In genomic region chr1:227883641-227884301, GRCh38 we compare ENCODE assay signal across 19 cellular contexts.
A peak's percentile ranks its signal among the peaks of the same experiment; 100 is the strongest.
DNase-seq lines count a peak whose midpoint lies in the region; ATAC-seq, FAIRE-seq and TF ChIP-seq lines count a peak whose summit lies in the region.
"Had no signal": no experiment of that assay in that cellular context is flagged by ENCODE, and none has a peak within 500 bp of the region (broad histone marks: within the 10 kb centered on the region; RNA-seq: fewer than 3 reads in every experiment).

No MANE protein-coding gene starts in this region.

- ATAC-seq in right lobe of liver (no peak), HepG2 (no peak)
- ATAC-seq: sciatic nerve had no signal

- DNase-seq in right lobe of liver (peak in 2 of 3 donors; percentile 36 to 39), HepG2 (ENCODE audit: low spot score) (no peak), mesenteric fat pad (ENCODE audit: low spot score) (peak; percentile 77), ureter (ENCODE audit: low spot score) (peak; percentile 42), SKM-1 treated with dmso at 0.1 percent for 144 hours (lab: John Stamatoyannopoulos, UW; ENCODE audit: unreplicated experiment) (no peak), thyroid gland (no peak), foreskin fibroblast (no peak)
- DNase-seq in activated T-helper 2 cell treated with anti-CD3 and anti-CD28 coated beads, Interferon-gamma antibody, Interleukin-2, Interleukin-4, amounts not matched to agents 10 μg/mL and 5 μg/mL and 100 μg/mL, durations not matched to agents 14 hours and 24 hours and 36 hours (ENCODE audit: low spot score): peak; percentile 7
- DNase-seq: cerebellar nuclear complex; effector CD8-positive, alpha-beta T cell; Kasumi-1; NCI-H1092; NCI-H2081 treated with DMSO at 0.1 percent for 48 hours; NCI-H524 treated with DMSO at 0.1 percent for 48 hours; trophoblast cell had no signal

- H3K4me3 Mint-ChIP-seq in activated T-helper 2 cell treated with anti-CD3 and anti-CD28 coated beads, Interferon-gamma antibody, Interleukin-2, Interleukin-4, amounts not matched to agents 10 μg/mL and 5 μg/mL and 100 μg/mL, durations not matched to agents 14 hours and 24 hours and 36 hours (ENCODE audit: low read depth): no peak overlapping the region
- H3K4me3 Mint-ChIP-seq: stimulated activated naive CD8-positive, alpha-beta T cell treated with anti-CD3 and anti-CD28 coated beads, Interleukin-15, Interleukin-2, amounts not matched to agents 100 ng/mL and 50 ng/mL, for 24 hours had no signal

- no peaks in the 10 kb centered on the region for H3K79me2 ChIP-seq in HepG2 (ENCODE audit: insufficient read depth, low read length)

- H3K27me3 ChIP-seq in right lobe of liver (no peaks in the 10 kb centered on the region), HepG2 (ENCODE audit: control insufficient read depth in 1 of 2, insufficient read depth in 2 of 2, low read length in 2 of 2) (peaks cover 2 to 10% of the 10 kb centered on the region in 2 experiments; a peak in 3 of 5 replicates), thyroid gland (no peaks in the 10 kb centered on the region)

- H3K36me3 ChIP-seq in right lobe of liver (no peaks in the 10 kb centered on the region), HepG2 (replicated peaks in 1 of 2; ENCODE audit: control insufficient read depth in 1 of 2, insufficient read depth in 2 of 2, low read length in 2 of 2) (no peaks in the 10 kb centered on the region), thyroid gland (no peaks in the 10 kb centered on the region)

- 67% methylated on average over 3 of the region's 15 CpGs for WGBS in right lobe of liver (ENCODE audit: insufficient coverage, low coverage, low lambda C conversion rate, missing lambda C conversion rate)
- WGBS in HepG2 (ENCODE audit: low lambda C conversion rate): 0% methylated on average over 1 of the region's 15 CpGs
- WGBS in thyroid gland, 2 donors: 89 to 95% methylated on average over 9 to 13 of the region's 15 CpGs

- intact Hi-C loops in right lobe of liver (cut with DNase I): no loop called here
- intact Hi-C loops in HepG2 (cut with micrococcal nuclease; ENCODE audit: unreplicated experiment): no loop called here
- intact Hi-C loops in activated T-helper 2 cell treated with anti-CD3 and anti-CD28 coated beads, Interferon-gamma antibody, Interleukin-2, Interleukin-4, amounts not matched to agents 10 μg/mL and 5 μg/mL and 100 μg/mL, durations not matched to agents 14 hours and 24 hours and 36 hours (cut with micrococcal nuclease): no loop called here
- intact Hi-C loops in thyroid gland (cut with DNase I): no loop called here

- no peak for FAIRE-seq in HepG2 (lab: Jason Lieb, UNC)
- FAIRE-seq: GM18507 had no signal

- no peak overlapping the region for H3K4me3 ChIP-seq in right lobe of liver
- H3K4me3 ChIP-seq in HepG2 (replicated peaks in 1 of 3; ENCODE audit: insufficient read depth in 1 of 3, low read depth in 2 of 3, low read length in 3 of 3): no peak overlapping the region
- H3K4me3 ChIP-seq in thyroid gland (replicated peaks in 1 of 3): no peak overlapping the region
- H3K4me3 ChIP-seq in foreskin fibroblast (ENCODE audit: low read depth in 1 of 2, low read length in 2 of 2): no peak overlapping the region

- H3K4me1 ChIP-seq in right lobe of liver: no peaks in the 10 kb centered on the region
- H3K4me1 ChIP-seq in HepG2 (ENCODE audit: insufficient read depth, low read length): no peaks in the 10 kb centered on the region
- peaks cover 7 to 23% of the 10 kb centered on the region in 2 donors for H3K4me1 ChIP-seq in thyroid gland
- H3K4me1 ChIP-seq: Caco-2 had no signal

- H3K4me1 Mint-ChIP-seq in activated T-helper 2 cell treated with anti-CD3 and anti-CD28 coated beads, Interferon-gamma antibody, Interleukin-2, Interleukin-4, amounts not matched to agents 10 μg/mL and 5 μg/mL and 100 μg/mL, durations not matched to agents 14 hours and 24 hours and 36 hours (ENCODE audit: low read depth): peaks cover 5% of the 10 kb centered on the region

- in situ Hi-C loops in HepG2 (cut with HindIII; ENCODE audit: extremely low pct_ligation_motif_present, low pct_unique_long_range_greater_than_20kb): no loop called here

- TF ChIP-seq RAD21 in HepG2 (CRISPR knock-in tag; IDR thresholded peaks at IDR 0.05): no peak

- TF ChIP-seq EP300 in HepG2 (IDR thresholded peaks at IDR 0.05; ENCODE audit: low read depth in 2 of 2, low read length in 2 of 2) (no peak), HepG2 (CRISPR knock-in tag; IDR thresholded peaks at IDR 0.05; ENCODE audit: borderline replicate concordance) (no peak)

- H3K4me2 ChIP-seq in HepG2 (ENCODE audit: low read depth, low read length): no peak overlapping the region

- H3K9ac ChIP-seq in HepG2 (ENCODE audit: insufficient read depth, low read depth, low read length): no peak overlapping the region

- no peak for TF ChIP-seq POLR2A in right lobe of liver (IDR thresholded peaks at IDR 0.05)
- TF ChIP-seq POLR2A in HepG2 (IDR thresholded peaks at IDR 0.05; ENCODE audit: insufficient read depth in 1 of 2, low read depth in 2 of 2, low read length in 2 of 2): no peak
- no peak for TF ChIP-seq POLR2A in thyroid gland (IDR thresholded peaks at IDR 0.05)

- no peak overlapping the region for H2AFZ ChIP-seq in HepG2 (ENCODE audit: low read length)

- POLR2A ChIA-PET in HepG2 (lab: Yijun Ruan, JAX): no interaction called here

- TF ChIP-seq CTCF in right lobe of liver (IDR thresholded peaks at IDR 0.05) (no peak), HepG2 (CRISPR knock-in tag; IDR thresholded peaks at IDR 0.05) (no peak), thyroid gland (IDR thresholded peaks at IDR 0.05) (no peak), foreskin fibroblast (IDR thresholded peaks at IDR 0.05; ENCODE audit: low read depth, low read length) (no peak)

- no peak overlapping the region for H3K27ac Mint-ChIP-seq in activated T-helper 2 cell treated with anti-CD3 and anti-CD28 coated beads, Interferon-gamma antibody, Interleukin-2, Interleukin-4, amounts not matched to agents 10 μg/mL and 5 μg/mL and 100 μg/mL, durations not matched to agents 14 hours and 24 hours and 36 hours
- H3K27ac Mint-ChIP-seq: stimulated activated naive CD8-positive, alpha-beta T cell treated with anti-CD3 and anti-CD28 coated beads, Interleukin-15, Interleukin-2, amounts not matched to agents 100 ng/mL and 50 ng/mL, for 24 hours had no signal

- no peaks in the 10 kb centered on the region for H3K9me3 ChIP-seq in right lobe of liver
- no peaks in the 10 kb centered on the region for H3K9me3 ChIP-seq in HepG2 (ENCODE audit: low read length)
- H3K9me3 ChIP-seq in thyroid gland: no peaks in the 10 kb centered on the region
- H3K9me3 ChIP-seq: Caco-2 had no signal

- H3K27ac ChIP-seq in right lobe of liver (no peak overlapping the region), HepG2 (ENCODE audit: extremely low read length, insufficient read depth, low read length) (no peak overlapping the region), thyroid gland (no peak overlapping the region)

- CTCF ChIA-PET in HepG2 (lab: Yijun Ruan, JAX; ENCODE audit: low intra/inter-chr PET ratio, low total read pairs): no interaction called here

- H4K20me1 ChIP-seq in HepG2 (ENCODE audit: insufficient read depth, low read length): no peaks in the 10 kb centered on the region

- H3K9me3 Mint-ChIP-seq in activated T-helper 2 cell treated with anti-CD3 and anti-CD28 coated beads, Interferon-gamma antibody, Interleukin-2, Interleukin-4, amounts not matched to agents 10 μg/mL and 5 μg/mL and 100 μg/mL, durations not matched to agents 14 hours and 24 hours and 36 hours: no peaks in the 10 kb centered on the region
- H3K9me3 Mint-ChIP-seq: stimulated activated naive CD8-positive, alpha-beta T cell treated with anti-CD3 and anti-CD28 coated beads, Interleukin-15, Interleukin-2, amounts not matched to agents 100 ng/mL and 50 ng/mL, for 24 hours had no signal

- no TSS peak for BruUV-seq in HepG2 (replicated peaks; lab: Mats Ljungman, UMichigan)

- no peaks in the 10 kb centered on the region for H3K36me3 Mint-ChIP-seq in activated T-helper 2 cell treated with anti-CD3 and anti-CD28 coated beads, Interferon-gamma antibody, Interleukin-2, Interleukin-4, amounts not matched to agents 10 μg/mL and 5 μg/mL and 100 μg/mL, durations not matched to agents 14 hours and 24 hours and 36 hours (ENCODE audit: low read depth)

- H3K27me3 Mint-ChIP-seq in activated T-helper 2 cell treated with anti-CD3 and anti-CD28 coated beads, Interferon-gamma antibody, Interleukin-2, Interleukin-4, amounts not matched to agents 10 μg/mL and 5 μg/mL and 100 μg/mL, durations not matched to agents 14 hours and 24 hours and 36 hours (ENCODE audit: low read depth): peaks cover 8% of the 10 kb centered on the region
- H3K27me3 Mint-ChIP-seq: stimulated activated naive CD8-positive, alpha-beta T cell treated with anti-CD3 and anti-CD28 coated beads, Interleukin-15, Interleukin-2, amounts not matched to agents 100 ng/mL and 50 ng/mL, for 24 hours had no signal

TF ChIP-seq in HepG2, 621 proteins besides CTCF, POLR2A, EP300 and RAD21:
- no peak for TF ChIP-seq HDAC1 (CRISPR knock-in tag; IDR thresholded peaks at IDR 0.05)
- TF ChIP-seq ZNF678 (CRISPR knock-in tag; IDR thresholded peaks at IDR 0.05): no peak
- no peak for TF ChIP-seq IRF2 (CRISPR knock-in tag; IDR thresholded peaks at IDR 0.05)
- TF ChIP-seq ZFP1 (CRISPR knock-in tag; IDR thresholded peaks at IDR 0.05): no peak
- no peak for TF ChIP-seq HCFC1 (IDR thresholded peaks at IDR 0.05; ENCODE audit: low read depth, low read length)
- no peak for TF ChIP-seq NCOA1 (CRISPR knock-in tag; IDR thresholded peaks at IDR 0.05)
- no peak for TF ChIP-seq ZMYM3 (CRISPR knock-in tag; IDR thresholded peaks at IDR 0.05)
- no peak for TF ChIP-seq ZNF569 (CRISPR knock-in tag; IDR thresholded peaks at IDR 0.05; ENCODE audit: borderline replicate concordance)
- TF ChIP-seq ZNF616 (CRISPR knock-in tag; IDR thresholded peaks at IDR 0.05; ENCODE audit: low read depth): no peak
- TF ChIP-seq ZNF747 (CRISPR knock-in tag; IDR thresholded peaks at IDR 0.05; ENCODE audit: borderline replicate concordance): no peak

Comparison
In these comparisons a context has a peak if more than half of its experiments do, and no peak if none do; other contexts are left out.
1. DNase-seq: peak in right lobe of liver (2 of 3), activated T-helper 2 cell treated with anti-CD3 and anti-CD28 coated beads, Interferon-gamma antibody, Interleukin-2, Interleukin-4, amounts not matched to agents 10 μg/mL and 5 μg/mL and 100 μg/mL, durations not matched to agents 14 hours and 24 hours and 36 hours (single experiment), mesenteric fat pad (single experiment) and ureter (single experiment); none in HepG2 (single experiment), SKM-1 treated with dmso at 0.1 percent for 144 hours (single experiment), thyroid gland (0 of 2) and foreskin fibroblast (0 of 2).